12 cellular contexts compared by ENCODE assay signal in the genomic region with DNA sequence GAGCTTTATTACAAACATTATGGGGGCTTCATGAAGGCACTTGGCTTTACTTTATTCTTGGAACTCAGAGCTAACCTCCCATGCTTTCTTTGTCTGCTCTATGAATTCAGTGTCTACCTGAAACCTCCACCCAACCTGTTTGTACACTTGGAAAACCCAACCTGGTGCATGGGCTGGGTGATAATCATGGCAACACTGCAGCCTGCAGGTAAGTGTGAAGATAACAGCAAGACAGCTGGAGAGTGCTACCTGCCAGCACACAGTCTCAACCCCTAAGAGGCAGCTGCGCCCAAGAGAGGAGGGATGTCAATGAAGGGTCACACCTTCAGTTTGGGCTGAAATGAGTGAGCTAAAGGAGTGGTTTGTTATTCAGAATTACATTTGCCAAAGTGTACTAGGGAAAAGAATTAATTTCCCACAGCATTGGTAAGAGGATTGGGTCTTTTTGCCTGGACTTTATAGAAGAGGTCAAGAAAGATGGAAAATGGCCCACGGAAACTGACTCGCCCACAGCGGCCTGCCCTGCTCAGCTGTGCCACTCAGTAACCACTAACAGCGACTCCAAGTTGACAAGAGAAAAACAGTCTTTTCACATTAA. TPM values are rescaled to one million over a fixed set of nuclear protein-coding genes. Genes with fewer than 3 reads are reported as not detected.
A peak's percentile ranks its signal among the peaks of the same experiment; 100 is the strongest.
DNase-seq lines count a peak whose midpoint lies in the region; ATAC-seq, FAIRE-seq and TF ChIP-seq lines count a peak whose summit lies in the region.
"Had no signal": no experiment of that assay in that cellular context is flagged by ENCODE, and none has a peak within 500 bp of the region (broad histone marks: within the 10 kb centered on the region; RNA-seq: fewer than 3 reads in every experiment).

No MANE protein-coding gene starts in this region.

- H4K8ac ChIP-seq in mesendoderm (ENCODE audit: low read depth, low read length) = no peak overlapping the region

- H2BK5ac ChIP-seq in mesendoderm (ENCODE audit: low read length) = no peak overlapping the region

- WGBS in mesendoderm (ENCODE audit: extremely low coverage, insufficient coverage, low lambda C conversion rate) = no CpG with 5 or more reads among the region's 5 CpGs

- DNase-seq in D341Med (ENCODE audit: low spot score) (peak; percentile 74), bronchial epithelial cell (ENCODE audit: low read depth) (peak; percentile 84), mesendoderm (peak; percentile 78), GM12891 (ENCODE audit: insufficient read length, low spot score) (no peak), OCI-M2 (lab: John Stamatoyannopoulos, UW; ENCODE audit: unreplicated experiment) (no peak)
- DNase-seq: NCI-H187; stimulated activated CD4-positive, alpha-beta T cell treated with anti-CD3 and anti-CD28 coated beads, Interleukin-12 subunit alpha, Interleukin-12 subunit beta, amount 100 ng/mL, for 4 hours had no signal

- FAIRE-seq in bronchial epithelial cell (lab: Jason Lieb, UNC) (peak; percentile 95), GM12891 (lab: Jason Lieb, UNC) (no peak)
- FAIRE-seq: GM12892 had no signal

- no peak overlapping the region for H2BK120ac ChIP-seq in mesendoderm (ENCODE audit: low read depth, low read length)

- TF ChIP-seq CTCF in LNCAP (IDR thresholded peaks at IDR 0.05) (peak; percentile 76), bronchial epithelial cell (IDR thresholded peaks at IDR 0.05; ENCODE audit: insufficient read depth, low read length, severe bottlenecking) (peak; percentile 81)

- H3K4me3 ChIP-seq in bronchial epithelial cell (ENCODE audit: low read depth, low read length) (no peak overlapping the region), mesendoderm (ENCODE audit: low read length) (no peak overlapping the region)

- H2BK15ac ChIP-seq in mesendoderm (replicated peaks; ENCODE audit: low read depth) = no peak overlapping the region

- H3K56ac ChIP-seq in mesendoderm (ENCODE audit: low read length) = no peak overlapping the region

- no peaks in the 10 kb centered on the region for H3K79me2 ChIP-seq in mesendoderm (ENCODE audit: control insufficient read depth, insufficient read depth, low read length)

- H2AK5ac ChIP-seq in mesendoderm (ENCODE audit: low read length) = no peak overlapping the region

- H3K4ac ChIP-seq in mesendoderm (ENCODE audit: low read depth, low read length) = no peak overlapping the region

- H3K27ac ChIP-seq in mesendoderm (ENCODE audit: low read depth, low read length) = no peak overlapping the region

- no peak overlapping the region for H3K18ac ChIP-seq in mesendoderm (ENCODE audit: low read length)

- H3K36me3 ChIP-seq in bronchial epithelial cell (ENCODE audit: control insufficient read depth, insufficient read depth, low read length) (no peaks in the 10 kb centered on the region), mesendoderm (ENCODE audit: control insufficient read depth, insufficient read depth, low read length) (no peaks in the 10 kb centered on the region)

- H3K4me2 ChIP-seq in mesendoderm (ENCODE audit: low read length) = no peak overlapping the region

- no peaks in the 10 kb centered on the region for H3K79me1 ChIP-seq in mesendoderm (ENCODE audit: low read length)

- TF ChIP-seq POLR2A in GM12891 (IDR thresholded peaks at IDR 0.05; ENCODE audit: low read depth, low read length) = no peak

- H4K5ac ChIP-seq in mesendoderm (ENCODE audit: low read length) = no peak overlapping the region

- no peak for ATAC-seq in GM18498 (IDR thresholded peaks at IDR 0.05; ENCODE audit: unreplicated experiment)
- no peak for ATAC-seq in GM21381 (IDR thresholded peaks at IDR 0.05; ENCODE audit: unreplicated experiment)
- ATAC-seq: activated CD4-positive, CD25-positive, alpha-beta regulatory T cell treated with anti-CD3 and anti-CD28 coated beads, Interleukin-2, amount 50 U/mL, for 24 hours had no signal

- H3K9ac ChIP-seq in mesendoderm (ENCODE audit: low read length) = no peak overlapping the region

- H3K27me3 ChIP-seq in bronchial epithelial cell (ENCODE audit: control insufficient read depth, insufficient read depth, low read length) (no peaks in the 10 kb centered on the region), mesendoderm (ENCODE audit: insufficient read depth, low read length, poor library complexity) (no peaks in the 10 kb centered on the region)

- no peak overlapping the region for H3K23ac ChIP-seq in mesendoderm (ENCODE audit: low read length)

- H3K4me1 ChIP-seq in mesendoderm (ENCODE audit: control insufficient read depth, low read depth, low read length) = peaks cover 5% of the 10 kb centered on the region

TF ChIP-seq in GM12891, 5 proteins besides CTCF, POLR2A, EP300 and RAD21:
- TF ChIP-seq TAF1 (IDR thresholded peaks at IDR 0.05; ENCODE audit: low read depth, low read length) = no peak
TF ChIP-seq in GM12891: peak in this region for 0.

RNA-seq across cellular contexts. Expression of a gene that starts 24.4 kb away (rescaled TPM):
- 3.1 and 3.4 TPM in 2 replicates for total RNA-seq in bronchial epithelial cell
- 0.35 TPM for polyA plus RNA-seq in mesendoderm (2013, experiment 1 of 2)
- 0.28 TPM for polyA plus RNA-seq in mesendoderm (2013, experiment 2 of 2)
- polyA plus RNA-seq in GM12891 (2012; ENCODE audit: low read depth, missing spikeins) = not detected

RNA-seq across cellular contexts. Expression of a gene that starts 53.0 kb away (rescaled TPM):
- total RNA-seq in bronchial epithelial cell = under 0.01 TPM in 1 of 2 replicates, not detected in the other
- polyA plus RNA-seq in mesendoderm (2013, experiment 1 of 2) = 0.17 TPM
- polyA plus RNA-seq in mesendoderm (2013, experiment 2 of 2) = 0.13 TPM
- 0.09 TPM for polyA plus RNA-seq in GM12891 (2012; ENCODE audit: low read depth, missing spikeins)

Comparison
In these comparisons a context has a peak if more than half of its experiments do, and no peak if none do; other contexts are left out.
1. DNase-seq: peak in D341Med (single experiment), bronchial epithelial cell (single experiment) and mesendoderm (single experiment); none in GM12891 (single experiment) and OCI-M2 (single experiment).